ENCODE assay signal across 20 cellular contexts in the genomic region with DNA sequence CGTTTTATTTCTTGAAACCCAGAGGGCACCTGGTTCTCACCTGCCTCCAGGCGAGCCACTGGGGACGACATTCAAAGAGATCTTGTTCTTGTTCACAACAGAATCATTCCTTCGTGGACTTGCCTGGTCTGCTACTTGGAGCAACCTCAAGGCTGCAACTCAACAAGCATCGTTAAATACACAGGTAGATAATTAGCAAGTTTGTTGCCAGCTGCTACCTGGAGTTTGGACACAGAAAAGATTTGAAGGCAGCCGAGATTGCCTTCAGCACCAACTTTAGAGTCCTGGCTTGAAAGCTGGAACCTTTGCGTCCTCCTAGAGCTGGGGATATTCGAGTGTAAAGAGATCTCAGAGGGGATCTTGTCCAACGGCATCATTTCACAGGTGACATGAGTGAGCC.
DNase-seq lines count a peak whose midpoint lies in the region; ATAC-seq and TF ChIP-seq lines count a peak whose summit lies in the region.
"Had no signal": no experiment of that assay in that cellular context is flagged by ENCODE, and none has a peak within 500 bp of the region (broad histone marks: within the 10 kb centered on the region; RNA-seq: fewer than 3 reads in every experiment).

No MANE protein-coding gene starts in this region.

- peaks cover 15% of the 10 kb centered on the region for H3K4me1 Mint-ChIP-seq in endodermal cell
- peaks cover 7% of the 10 kb centered on the region for H3K4me1 Mint-ChIP-seq in osteocyte (ENCODE audit: unreplicated experiment)
- H3K4me1 Mint-ChIP-seq: CD8-positive, alpha-beta memory T cell had no signal

- peak overlapping the region; percentile 44 for H3K9ac ChIP-seq in Karpas-422 (ENCODE audit: low read length)
- no peak overlapping the region for H3K9ac ChIP-seq in endodermal cell (ENCODE audit: extremely low read depth, low read length, poor library complexity, severe bottlenecking)

- no peaks in the 10 kb centered on the region for H3K9me2 ChIP-seq in Karpas-422 (replicated peaks; ENCODE audit: insufficient read depth, low read length)

- H3K27ac Mint-ChIP-seq in endodermal cell (no peak overlapping the region), osteocyte (ENCODE audit: unreplicated experiment) (no peak overlapping the region)
- H3K27ac Mint-ChIP-seq: stimulated activated naive CD8-positive, alpha-beta T cell treated with anti-CD3 and anti-CD28 coated beads, Interleukin-15, amount 100 ng/mL, for 72 hours had no signal

- H3K4me3 Mint-ChIP-seq in endodermal cell, result peak overlapping the region; percentile 46
- no peak overlapping the region for H3K4me3 Mint-ChIP-seq in osteocyte (ENCODE audit: unreplicated experiment)
- H3K4me3 Mint-ChIP-seq: CD8-positive, alpha-beta memory T cell had no signal

- no peaks in the 10 kb centered on the region for H4K20me1 ChIP-seq in Karpas-422 (ENCODE audit: insufficient read depth, low read depth, low read length)

- H3K9me3 Mint-ChIP-seq in endodermal cell, result no peaks in the 10 kb centered on the region
- no peaks in the 10 kb centered on the region for H3K9me3 Mint-ChIP-seq in osteocyte (ENCODE audit: unreplicated experiment)
- H3K9me3 Mint-ChIP-seq: CD8-positive, alpha-beta memory T cell; naive B cell; stimulated activated naive CD8-positive, alpha-beta T cell treated with anti-CD3 and anti-CD28 coated beads, Interleukin-15, amount 100 ng/mL, for 72 hours had no signal

- H3K27me3 Mint-ChIP-seq in endodermal cell (ENCODE audit: insufficient read depth) (peaks cover 9% of the 10 kb centered on the region), osteocyte (ENCODE audit: unreplicated experiment) (peaks cover 10% of the 10 kb centered on the region)

- H3K79me2 ChIP-seq in Karpas-422 (ENCODE audit: low read length), result no peaks in the 10 kb centered on the region

- H3K36me3 ChIP-seq in Karpas-422 (ENCODE audit: insufficient read depth, low read length) (no peaks in the 10 kb centered on the region), endodermal cell (ENCODE audit: control insufficient read depth, insufficient read depth, low read length) (no peaks in the 10 kb centered on the region)
- H3K36me3 ChIP-seq: heart left ventricle, transverse colon had no signal

- H3K4me2 ChIP-seq in Karpas-422 (ENCODE audit: low read depth, low read length, poor library complexity, severe bottlenecking), result peak overlapping the region; percentile 68

- peak overlapping the region; percentile 51 for H2AFZ ChIP-seq in Karpas-422 (ENCODE audit: low read length)

- H3K27me3 ChIP-seq in Karpas-422 (ENCODE audit: low read length) (no peaks in the 10 kb centered on the region), endodermal cell (ENCODE audit: control insufficient read depth, insufficient read depth, low read length, poor library complexity, severe bottlenecking) (no peaks in the 10 kb centered on the region)

- peak; percentile 2 for ATAC-seq in GM19328 (IDR thresholded peaks at IDR 0.05; ENCODE audit: unreplicated experiment)

- H3K27ac ChIP-seq in Karpas-422 (ENCODE audit: low read length) (no peak overlapping the region), endodermal cell (ENCODE audit: low read depth, low read length) (no peak overlapping the region)
- H3K27ac ChIP-seq: heart left ventricle, transverse colon had no signal

- H3K4me1 ChIP-seq in Karpas-422 (ENCODE audit: low read length) (peaks cover 58% of the 10 kb centered on the region), endodermal cell (ENCODE audit: control insufficient read depth, insufficient read depth, low read length) (no peaks in the 10 kb centered on the region)
- H3K4me1 ChIP-seq: heart left ventricle had no signal

- no peak for DNase-seq in Karpas-422
- no peak for DNase-seq in endodermal cell
- peak; percentile 23 for DNase-seq in osteocyte (ENCODE audit: extremely low spot score, unreplicated experiment)
- DNase-seq in NCI-H2107 (lab: John Stamatoyannopoulos, UW), result no peak
- no peak for DNase-seq in NCI-H446 treated with DMSO at 0.1 percent for 48 hours (lab: John Stamatoyannopoulos, UW)
- no peak for DNase-seq in D341Med (ENCODE audit: low spot score)
- DNase-seq in CD1c-positive myeloid dendritic cell (ENCODE audit: extremely low spot score), result no peak
- DNase-seq: CD8-positive, alpha-beta memory T cell; cerebellar nuclear complex; effector CD8-positive, alpha-beta T cell; heart left ventricle; KG1; naive B cell; NCI-H2081 treated with DMSO at 0.1 percent for 48 hours; stimulated activated CD4-positive, alpha-beta T cell treated with anti-CD3 and anti-CD28 coated beads, Interleukin-2, amount 100 ng/mL, for 48 hours; T-helper 1 cell had no signal

- 84 to 89% methylated on average over 8 to 9 of the region's 9 CpGs for WGBS in endodermal cell (ENCODE audit: insufficient coverage in 1 of 2, insufficient read length in 1 of 2), 2 experiments

- TF ChIP-seq CTCF in endodermal cell (conservative IDR thresholded peaks at IDR 0.05) (no peak), osteocyte (IDR thresholded peaks at IDR 0.05) (no peak)

- H3K36me3 Mint-ChIP-seq in endodermal cell (ENCODE audit: low read depth) (no peaks in the 10 kb centered on the region), osteocyte (ENCODE audit: unreplicated experiment) (no peaks in the 10 kb centered on the region)
- H3K36me3 Mint-ChIP-seq: naive B cell had no signal

- peak overlapping the region; percentile 50 for H3K4me3 ChIP-seq in Karpas-422 (ENCODE audit: low read length)
- no peak overlapping the region for H3K4me3 ChIP-seq in endodermal cell (ENCODE audit: low read length)
- H3K4me3 ChIP-seq: lung had no signal

- H3K9me3 ChIP-seq in Karpas-422 (ENCODE audit: low read length) (no peaks in the 10 kb centered on the region), endodermal cell (ENCODE audit: control insufficient read depth, low read length) (no peaks in the 10 kb centered on the region)
- H3K9me3 ChIP-seq: heart left ventricle, transverse colon had no signal
